ENCODE assay signal across 8 cellular contexts in genomic region chr7:50793947-50794570, GRCh38. TPM values are rescaled to one million over a fixed set of nuclear protein-coding genes. Genes with fewer than 3 reads are reported as not detected.
A peak's percentile ranks its signal among the peaks of the same experiment; 100 is the strongest.
DNase-seq lines count a peak whose midpoint lies in the region; ATAC-seq and TF ChIP-seq lines count a peak whose summit lies in the region.

No MANE protein-coding gene starts in this region.

- peak overlapping the region; percentile 54 for H3K4me3 Mint-ChIP-seq in activated naive CD4-positive, alpha-beta T cell treated with anti-CD3 and anti-CD28 coated beads, Interleukin-2, amount 10 ng/mL, durations not matched to agents 7 days and 5 days
- H3K4me3 Mint-ChIP-seq in effector memory CD8-positive, alpha-beta T cell: peak overlapping the region; percentile 51 to 65

- H3K36me3 Mint-ChIP-seq in activated naive CD4-positive, alpha-beta T cell treated with anti-CD3 and anti-CD28 coated beads, Interleukin-2, amount 10 ng/mL, durations not matched to agents 7 days and 5 days: no peaks in the 10 kb centered on the region
- H3K36me3 Mint-ChIP-seq in effector memory CD8-positive, alpha-beta T cell (ENCODE audit: insufficient read depth): no peaks in the 10 kb centered on the region

- TF ChIP-seq POLR2A in vagina (IDR thresholded peaks at IDR 0.05): no peak

- H3K36me3 ChIP-seq in muscle layer of colon (ENCODE audit: insufficient read depth, low read length): no peaks in the 10 kb centered on the region
- no peaks in the 10 kb centered on the region for H3K36me3 ChIP-seq in vagina

- no peaks in the 10 kb centered on the region for H3K9me3 Mint-ChIP-seq in activated naive CD4-positive, alpha-beta T cell treated with anti-CD3 and anti-CD28 coated beads, Interleukin-2, amount 10 ng/mL, durations not matched to agents 7 days and 5 days
- no peaks in the 10 kb centered on the region for H3K9me3 Mint-ChIP-seq in effector memory CD8-positive, alpha-beta T cell

- no peak for TF ChIP-seq CTCF in vagina (IDR thresholded peaks at IDR 0.05)

- CTCF ChIA-PET in activated naive CD4-positive, alpha-beta T cell treated with anti-CD3 and anti-CD28 coated beads, Interleukin-2, amount 10 ng/mL, durations not matched to agents 7 days and 5 days (lab: Charles Lee): no interaction called here

- H3K27me3 ChIP-seq in muscle layer of colon (ENCODE audit: control insufficient read depth in 1 of 2, insufficient read depth in 2 of 2, low read length in 2 of 2) (no peaks in the 10 kb centered on the region), vagina (no peaks in the 10 kb centered on the region)

- peaks cover 76% of the 10 kb centered on the region for H3K27me3 Mint-ChIP-seq in activated naive CD4-positive, alpha-beta T cell treated with anti-CD3 and anti-CD28 coated beads, Interleukin-2, amount 10 ng/mL, durations not matched to agents 7 days and 5 days
- peaks cover 49 to 76% of the 10 kb centered on the region in 2 donors for H3K27me3 Mint-ChIP-seq in effector memory CD8-positive, alpha-beta T cell

- ATAC-seq in effector memory CD8-positive, alpha-beta T cell (replicated peaks): no peak
- no peak for ATAC-seq in HG02623 (IDR thresholded peaks at IDR 0.05; ENCODE audit: unreplicated experiment)

- H3K27ac ChIP-seq in muscle layer of colon (ENCODE audit: low read depth, low read length): peak overlapping the region; percentile 67
- H3K27ac ChIP-seq in vagina: peak overlapping the region; percentile 78

- peak overlapping the region; percentile 31 for H3K9ac ChIP-seq in muscle layer of colon (ENCODE audit: low read length)

- peaks cover 19% of the 10 kb centered on the region for H3K4me1 Mint-ChIP-seq in activated naive CD4-positive, alpha-beta T cell treated with anti-CD3 and anti-CD28 coated beads, Interleukin-2, amount 10 ng/mL, durations not matched to agents 7 days and 5 days
- peaks cover 2 to 3% of the 10 kb centered on the region in 2 donors for H3K4me1 Mint-ChIP-seq in effector memory CD8-positive, alpha-beta T cell (ENCODE audit: low read depth in 2 of 2)

- H3K9me3 ChIP-seq in muscle layer of colon (ENCODE audit: low read length): no peaks in the 10 kb centered on the region
- H3K9me3 ChIP-seq in vagina: no peaks in the 10 kb centered on the region

- intact Hi-C loops in vagina (cut with DNase I): no loop called here

- no peak overlapping the region for H3K27ac Mint-ChIP-seq in activated naive CD4-positive, alpha-beta T cell treated with anti-CD3 and anti-CD28 coated beads, Interleukin-2, amount 10 ng/mL, durations not matched to agents 7 days and 5 days
- no peak overlapping the region for H3K27ac Mint-ChIP-seq in effector memory CD8-positive, alpha-beta T cell

- H3K4me3 ChIP-seq in muscle layer of colon (ENCODE audit: low read depth in 1 of 2, low read length in 2 of 2): peak overlapping the region; percentile 28 to 33
- peak overlapping the region; percentile 57 to 73 for H3K4me3 ChIP-seq in vagina

- H3K4me1 ChIP-seq in muscle layer of colon (ENCODE audit: insufficient read depth, low read length) (peaks cover 19% of the 10 kb centered on the region), vagina (peaks cover 16% of the 10 kb centered on the region)

- no peak for DNase-seq in activated naive CD4-positive, alpha-beta T cell treated with anti-CD3 and anti-CD28 coated beads, Interleukin-2, amount 10 ng/mL, durations not matched to agents 7 days and 5 days
- DNase-seq in activated naive CD4-positive, alpha-beta T cell treated with Interleukin-2 at 50 U/mL for 16 hours: no peak
- no peak for DNase-seq in effector memory CD8-positive, alpha-beta T cell
- DNase-seq in vagina (ENCODE audit: extremely low spot score in 2 of 2): no peak
- no peak for DNase-seq in stimulated activated CD4-positive, alpha-beta T cell treated with anti-CD3 and anti-CD28 coated beads, Interleukin-2, amount 100 ng/mL, for 48 hours
- DNase-seq in NK-92 treated with Interleukin-12 subunit alpha and Interleukin-12 subunit beta, amount 100 ng/mL, for 24 hours (lab: John Stamatoyannopoulos, UW): no peak

RNA-seq across cellular contexts. Expression of gene GRB10, which starts 11.4 kb away (rescaled TPM):
- total RNA-seq in vagina: 48.6 TPM
